In genomic region chr5:165119175-165119574, GRCh38 we compare ENCODE assay signal across 21 cellular contexts.
"Had no signal": no experiment of that assay in that cellular context is flagged by ENCODE, and none has a peak within 500 bp of the region (broad histone marks: within the 10 kb centered on the region; RNA-seq: fewer than 3 reads in every experiment).

No MANE protein-coding gene starts in this region.

- DNase-seq: activated CD4-positive, alpha-beta memory T cell treated with anti-CD3 and anti-CD28 coated beads, Interleukin-2, amount 10 ng/mL, durations not matched to agents 7 days and 5 days; activated CD4-positive, alpha-beta T cell treated with anti-CD3 and anti-CD28 coated beads, Interleukin-2, amount 10 ng/mL, durations not matched to agents 7 days and 5 days; activated CD4-positive, CD25-positive, alpha-beta regulatory T cell treated with anti-CD3 and anti-CD28 coated beads, Interleukin-2, amount 50 U/mL, for 72 hours; activated CD8-positive, alpha-beta memory T cell treated with anti-CD3 and anti-CD28 coated beads, Interleukin-2, amount 50 U/mL, for 48 hours; activated naive CD8-positive, alpha-beta T cell treated with anti-CD3 and anti-CD28 coated beads, Interleukin-2, amount 50 U/mL, for 24 hours; activated T-cell treated with anti-CD3 and anti-CD28 coated beads, Interleukin-2, amount 50 U/mL, for 4 hours; amygdala; central memory CD4-positive, alpha-beta T cell; left cardiac atrium; left ventricle myocardium superior; mammary epithelial cell; naive B cell; nephron progenitor cell; ovary; right lobe of liver; stimulated activated CD4-positive, alpha-beta T cell treated with anti-CD3 and anti-CD28 coated beads, Interleukin-2, amount 100 ng/mL, for 48 hours; stimulated activated naive CD4-positive, alpha-beta T cell treated with Interleukin-2 at 50 U/mL for 16 hours; transverse colon had no signal

- H2AFZ ChIP-seq: hepatocyte had no signal

- H3K36me3 ChIP-seq: gastroesophageal sphincter, neutrophil, ovary, right lobe of liver, transverse colon had no signal

- H3K27ac ChIP-seq: gastroesophageal sphincter, hepatocyte, neutrophil, ovary, right lobe of liver, transverse colon had no signal

- H3K4me2 ChIP-seq: hepatocyte had no signal

- ATAC-seq: activated naive CD8-positive, alpha-beta T cell treated with anti-CD3 and anti-CD28 coated beads, Interleukin-2, amount 50 U/mL, for 24 hours; activated T-cell treated with anti-CD3 and anti-CD28 coated beads, Interleukin-2, amount 50 U/mL, for 4 hours; gastroesophageal sphincter; left cardiac atrium; left ventricle myocardium superior; right lobe of liver had no signal

- H3K4me3 ChIP-seq: gastroesophageal sphincter, hepatocyte, ovary, right lobe of liver, transverse colon had no signal

- H3K9me3 ChIP-seq: gastroesophageal sphincter, neutrophil, ovary, right lobe of liver, transverse colon had no signal

- H3K27me3 ChIP-seq: gastroesophageal sphincter, hepatocyte, neutrophil, ovary, right lobe of liver, transverse colon had no signal

- H3K79me2 ChIP-seq: hepatocyte had no signal

- H3K4me1 ChIP-seq: right lobe of liver, transverse colon had no signal
